ENCODE assay signal across 8 cellular contexts in the genomic region with DNA sequence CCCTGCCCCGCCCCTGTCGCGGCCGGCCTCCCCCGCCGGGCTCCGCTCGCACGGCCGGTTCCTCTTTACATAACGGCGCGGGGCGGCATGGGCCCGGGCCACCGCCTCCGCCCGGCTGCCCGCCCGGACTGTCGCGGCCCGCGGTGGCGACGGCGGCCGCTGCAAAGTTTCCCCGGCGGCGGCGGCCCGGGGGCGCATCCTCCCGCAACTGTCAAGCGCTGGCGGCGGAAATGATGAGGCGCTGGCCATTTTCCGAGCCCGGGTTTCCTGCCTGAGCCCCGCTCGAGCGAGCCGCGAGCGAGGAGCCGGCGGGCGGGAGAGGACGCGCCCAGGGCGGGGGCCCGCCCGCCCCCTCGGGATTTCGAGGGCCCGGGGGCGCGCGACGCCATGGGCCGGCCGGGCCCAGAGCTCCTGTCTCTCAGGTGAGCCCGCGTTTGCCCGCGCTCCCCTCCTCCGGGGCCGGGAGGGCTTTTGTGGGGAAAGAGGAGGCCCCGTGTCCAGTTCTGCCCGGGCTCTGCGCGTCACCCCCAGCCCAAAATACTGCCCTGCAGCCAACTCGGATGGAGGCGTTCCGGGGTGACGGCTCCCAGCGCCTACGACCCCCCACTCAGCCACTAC. TPM values are rescaled to one million over a fixed set of nuclear protein-coding genes. Genes with fewer than 3 reads are reported as not detected.
A peak's percentile ranks its signal among the peaks of the same experiment; 100 is the strongest.
DNase-seq lines count a peak whose midpoint lies in the region; ATAC-seq and TF ChIP-seq lines count a peak whose summit lies in the region.

Gene SH2B3, plus strand, starts transcription at position 68 of the 618 bp plus-strand sequence. CDS start 12,223 bp downstream, outside the sequence.

- 0 to 2% methylated on average over 10 to 73 of the region's 80 CpGs for WGBS in body of pancreas, 2 donors

- ATAC-seq in GM18505 (IDR thresholded peaks at IDR 0.05; ENCODE audit: unreplicated experiment) (no peak), HG02759 (IDR thresholded peaks at IDR 0.05; ENCODE audit: unreplicated experiment) (peak; percentile 11), body of pancreas (no peak), HG03378 (IDR thresholded peaks at IDR 0.05; ENCODE audit: unreplicated experiment) (no peak)

- H3K4me3 ChIP-seq in SJSA1 (peak within 1 kb of the TSS; percentile 97), body of pancreas (peak within 1 kb of the TSS; percentile 57 to 72)

- peaks cover 55% of the 10 kb centered on the region for H3K4me1 ChIP-seq in SJSA1 (replicated peaks)
- peaks cover 76% of the 10 kb centered on the region for H3K4me1 ChIP-seq in body of pancreas

- no peaks in the 10 kb centered on the region for H3K9me3 ChIP-seq in SJSA1 (replicated peaks)
- no peaks in the 10 kb centered on the region for H3K9me3 ChIP-seq in body of pancreas

- no peak for TF ChIP-seq CTCF in body of pancreas (IDR thresholded peaks at IDR 0.05)

- peaks cover 33% of the 10 kb centered on the region for H3K36me3 ChIP-seq in SJSA1
- H3K36me3 ChIP-seq in body of pancreas (replicated peaks in 1 of 2; ENCODE audit: insufficient read depth in 1 of 2, low read depth in 2 of 2) = no peaks in the 10 kb centered on the region

- TF ChIP-seq POLR2A in GM18505 (IDR thresholded peaks at IDR 0.05; ENCODE audit: borderline replicate concordance, extremely low read depth, insufficient read depth, insufficient read length) (peak; percentile 67), body of pancreas (IDR thresholded peaks at IDR 0.05) (peak in 2 of 3 donors; percentile 2 to 12)

- peak; percentile 45 to 70 for DNase-seq in SJSA1 (ENCODE audit: low read depth in 1 of 2, low spot score in 2 of 2)
- no peak for DNase-seq in body of pancreas
- DNase-seq in stimulated activated CD8-positive, alpha-beta memory T cell treated with anti-CD3 and anti-CD28 coated beads, Interleukin-7, amount 100 ng/mL, for 1 hour (ENCODE audit: low read depth in 2 of 2) = peak; percentile 54 to 58
- no peak for DNase-seq in NCI-H774 (lab: John Stamatoyannopoulos, UW)

- H3K27me3 ChIP-seq in SJSA1 (replicated peaks) (no peaks in the 10 kb centered on the region), body of pancreas (no peaks in the 10 kb centered on the region), layer of hippocampus (ENCODE audit: control insufficient read depth, insufficient read depth, low read length) (no peaks in the 10 kb centered on the region)

- intact Hi-C loops in body of pancreas (cut with DNase I) = no loop called here

- H3K27ac ChIP-seq in SJSA1 (peak within 1 kb of the TSS; percentile 79), body of pancreas (peak within 1 kb of the TSS; percentile 78 to 87 (median 78)), layer of hippocampus (ENCODE audit: low read depth, low read length) (peak within 1 kb of the TSS; percentile 82)

RNA-seq across cellular contexts. Expression of gene SH2B3, which starts in this region (rescaled TPM):
- total RNA-seq in SJSA1 (2014; rRNA removed; shearing (Covaris generic)) = 13.0 and 20.5 TPM in 2 replicates
- 10 to 100 TPM; 23.1 to 41.9 TPM for total RNA-seq in body of pancreas

Comparison
In these comparisons a context has a peak if more than half of its experiments do, and no peak if none do; other contexts are left out.
1. DNase-seq: peak in SJSA1 (2 of 2) and stimulated activated CD8-positive, alpha-beta memory T cell treated with anti-CD3 and anti-CD28 coated beads, Interleukin-7, amount 100 ng/mL, for 1 hour (2 of 2); none in body of pancreas (0 of 4) and NCI-H774 (single experiment).
2. Peak in every context shown above with its lines, with median percentiles within 50 percentile points of each other: H3K27ac ChIP-seq.